Comparison of ENCODE assay signal across 1 cellular context in the genomic region with DNA sequence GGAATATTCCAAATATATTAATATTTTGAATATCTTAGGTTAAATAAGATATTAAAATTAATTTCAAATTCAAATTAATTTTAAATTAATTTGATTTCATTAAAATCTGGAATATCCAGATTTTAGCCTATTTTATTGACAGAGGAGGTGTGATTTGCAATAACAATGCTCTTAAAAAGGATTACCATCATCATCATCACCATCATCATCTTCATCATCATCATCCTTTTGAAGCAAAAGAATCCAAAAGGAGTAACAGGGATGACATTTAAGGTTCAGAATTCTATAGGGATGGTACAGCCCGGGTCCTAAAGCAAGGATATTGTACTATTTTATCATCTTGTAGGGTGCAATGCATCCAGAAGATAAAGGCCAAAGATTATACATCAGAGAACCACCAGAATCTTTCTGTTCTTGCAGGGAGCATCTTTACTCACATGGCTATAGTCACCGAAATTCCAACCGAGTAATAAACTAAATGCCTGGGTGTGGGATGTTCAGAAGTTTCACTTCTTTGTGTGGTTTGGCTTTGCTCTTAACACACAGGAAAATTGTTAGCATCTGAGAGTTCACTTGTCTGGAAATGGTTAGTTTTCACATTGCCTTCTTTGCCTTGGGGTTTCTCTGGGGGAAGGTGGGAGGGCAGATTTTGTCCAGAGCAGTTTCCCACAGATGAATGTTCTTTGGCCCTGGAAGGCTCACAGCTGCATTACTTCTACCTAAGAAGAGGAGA.
TF ChIP-seq lines count a peak whose summit lies in the region.

No MANE protein-coding gene starts in this region.

TF ChIP-seq in HEK293, 187 proteins besides CTCF, POLR2A, EP300 and RAD21 (continued from another document):
- TF ChIP-seq, protein P1, sequence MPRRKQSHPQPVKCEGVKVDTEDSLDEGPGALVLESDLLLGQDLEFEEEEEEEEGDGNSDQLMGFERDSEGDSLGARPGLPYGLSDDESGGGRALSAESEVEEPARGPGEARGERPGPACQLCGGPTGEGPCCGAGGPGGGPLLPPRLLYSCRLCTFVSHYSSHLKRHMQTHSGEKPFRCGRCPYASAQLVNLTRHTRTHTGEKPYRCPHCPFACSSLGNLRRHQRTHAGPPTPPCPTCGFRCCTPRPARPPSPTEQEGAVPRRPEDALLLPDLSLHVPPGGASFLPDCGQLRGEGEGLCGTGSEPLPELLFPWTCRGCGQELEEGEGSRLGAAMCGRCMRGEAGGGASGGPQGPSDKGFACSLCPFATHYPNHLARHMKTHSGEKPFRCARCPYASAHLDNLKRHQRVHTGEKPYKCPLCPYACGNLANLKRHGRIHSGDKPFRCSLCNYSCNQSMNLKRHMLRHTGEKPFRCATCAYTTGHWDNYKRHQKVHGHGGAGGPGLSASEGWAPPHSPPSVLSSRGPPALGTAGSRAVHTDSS (tag by site-specific recombination; IDR thresholded peaks at IDR 0.05), result peak; percentile 92
- TF ChIP-seq, protein P2, sequence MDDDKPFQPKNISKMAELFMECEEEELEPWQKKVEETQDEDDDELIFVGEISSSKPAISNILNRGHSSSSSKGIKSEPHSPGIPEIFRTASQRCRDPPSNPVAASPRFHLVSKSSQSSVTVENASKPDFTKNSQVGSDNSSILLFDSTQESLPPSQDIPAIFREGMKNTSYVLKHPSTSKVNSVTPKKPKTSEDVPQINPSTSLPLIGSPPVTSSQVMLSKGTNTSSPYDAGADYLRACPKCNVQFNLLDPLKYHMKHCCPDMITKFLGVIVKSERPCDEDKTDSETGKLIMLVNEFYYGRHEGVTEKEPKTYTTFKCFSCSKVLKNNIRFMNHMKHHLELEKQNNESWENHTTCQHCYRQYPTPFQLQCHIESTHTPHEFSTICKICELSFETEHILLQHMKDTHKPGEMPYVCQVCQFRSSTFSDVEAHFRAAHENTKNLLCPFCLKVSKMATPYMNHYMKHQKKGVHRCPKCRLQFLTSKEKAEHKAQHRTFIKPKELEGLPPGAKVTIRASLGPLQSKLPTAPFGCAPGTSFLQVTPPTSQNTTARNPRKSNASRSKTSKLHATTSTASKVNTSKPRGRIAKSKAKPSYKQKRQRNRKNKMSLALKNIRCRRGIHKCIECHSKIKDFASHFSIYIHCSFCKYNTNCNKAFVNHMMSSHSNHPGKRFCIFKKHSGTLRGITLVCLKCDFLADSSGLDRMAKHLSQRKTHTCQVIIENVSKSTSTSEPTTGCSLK (tag by site-specific recombination; IDR thresholded peaks at IDR 0.05), result no peak
- TF ChIP-seq ZFHX2 (tag by site-specific recombination; conservative IDR thresholded peaks at IDR 0.05) (no peak), SP2 (tag by site-specific recombination; IDR thresholded peaks at IDR 0.05) (no peak), ZNF112 (tag by site-specific recombination; IDR thresholded peaks at IDR 0.05) (no peak), ZNF211 (tag by site-specific recombination; IDR thresholded peaks at IDR 0.05; ENCODE audit: low read depth) (no peak)
